1 cellular context compared by ENCODE assay signal in the genomic region with DNA sequence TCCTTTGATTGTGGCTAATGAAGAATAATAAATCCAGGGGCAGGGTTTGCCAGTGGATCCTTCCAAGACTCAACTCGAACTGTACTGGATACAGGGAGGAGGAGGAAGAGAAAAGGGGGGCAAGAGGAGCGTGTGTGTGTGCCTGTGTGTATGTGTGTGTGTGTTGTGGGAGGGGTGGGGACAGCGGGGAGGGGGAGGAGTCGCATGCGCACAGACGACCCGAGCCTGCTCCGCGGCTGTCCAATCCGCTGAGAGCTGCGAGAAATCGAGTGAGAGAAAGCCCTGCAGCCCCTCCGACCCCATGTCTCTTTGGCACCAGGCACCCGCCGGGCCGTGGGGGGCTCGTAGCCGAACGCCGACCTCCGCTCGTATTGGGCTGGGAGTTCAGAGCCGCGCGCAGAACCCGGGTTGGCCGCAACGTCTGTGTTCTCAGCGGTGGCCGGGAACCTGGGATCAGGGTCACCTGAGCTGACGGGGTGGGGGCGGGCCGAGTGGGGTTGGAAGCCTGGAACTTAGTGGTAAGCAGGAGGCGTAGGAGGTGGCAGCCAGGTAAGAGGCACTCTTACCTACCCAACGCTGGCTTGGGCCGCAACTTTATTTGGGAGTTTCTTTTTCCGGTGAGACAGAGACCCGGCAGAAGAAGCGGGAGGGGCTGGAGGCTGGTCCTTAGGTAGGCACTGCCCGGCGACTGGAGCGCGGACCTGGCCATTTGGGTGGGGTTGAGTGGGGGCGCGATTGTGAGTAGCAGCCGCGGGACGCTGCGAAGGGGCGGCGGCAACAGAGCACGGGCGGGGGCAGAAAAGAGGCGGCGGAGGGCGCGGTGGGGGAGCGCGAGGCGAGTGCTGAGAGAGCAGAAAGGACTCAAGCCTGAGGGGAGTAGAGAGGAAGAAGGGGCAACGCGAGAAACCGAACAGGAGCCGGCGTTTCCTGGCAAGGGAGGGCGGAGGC.
TF ChIP-seq lines count a peak whose summit lies in the region.

No MANE protein-coding gene starts in this region.

TF ChIP-seq in GM23338, 12 proteins besides CTCF, POLR2A, EP300 and RAD21 (continued from another document):
- TF ChIP-seq, protein P1, sequence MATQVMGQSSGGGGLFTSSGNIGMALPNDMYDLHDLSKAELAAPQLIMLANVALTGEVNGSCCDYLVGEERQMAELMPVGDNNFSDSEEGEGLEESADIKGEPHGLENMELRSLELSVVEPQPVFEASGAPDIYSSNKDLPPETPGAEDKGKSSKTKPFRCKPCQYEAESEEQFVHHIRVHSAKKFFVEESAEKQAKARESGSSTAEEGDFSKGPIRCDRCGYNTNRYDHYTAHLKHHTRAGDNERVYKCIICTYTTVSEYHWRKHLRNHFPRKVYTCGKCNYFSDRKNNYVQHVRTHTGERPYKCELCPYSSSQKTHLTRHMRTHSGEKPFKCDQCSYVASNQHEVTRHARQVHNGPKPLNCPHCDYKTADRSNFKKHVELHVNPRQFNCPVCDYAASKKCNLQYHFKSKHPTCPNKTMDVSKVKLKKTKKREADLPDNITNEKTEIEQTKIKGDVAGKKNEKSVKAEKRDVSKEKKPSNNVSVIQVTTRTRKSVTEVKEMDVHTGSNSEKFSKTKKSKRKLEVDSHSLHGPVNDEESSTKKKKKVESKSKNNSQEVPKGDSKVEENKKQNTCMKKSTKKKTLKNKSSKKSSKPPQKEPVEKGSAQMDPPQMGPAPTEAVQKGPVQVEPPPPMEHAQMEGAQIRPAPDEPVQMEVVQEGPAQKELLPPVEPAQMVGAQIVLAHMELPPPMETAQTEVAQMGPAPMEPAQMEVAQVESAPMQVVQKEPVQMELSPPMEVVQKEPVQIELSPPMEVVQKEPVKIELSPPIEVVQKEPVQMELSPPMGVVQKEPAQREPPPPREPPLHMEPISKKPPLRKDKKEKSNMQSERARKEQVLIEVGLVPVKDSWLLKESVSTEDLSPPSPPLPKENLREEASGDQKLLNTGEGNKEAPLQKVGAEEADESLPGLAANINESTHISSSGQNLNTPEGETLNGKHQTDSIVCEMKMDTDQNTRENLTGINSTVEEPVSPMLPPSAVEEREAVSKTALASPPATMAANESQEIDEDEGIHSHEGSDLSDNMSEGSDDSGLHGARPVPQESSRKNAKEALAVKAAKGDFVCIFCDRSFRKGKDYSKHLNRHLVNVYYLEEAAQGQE (IDR thresholded peaks at IDR 0.05; ENCODE audit: unreplicated experiment), result no peak
- TF ChIP-seq ZNF331 (CRISPR knock-in tag; IDR thresholded peaks at IDR 0.05; ENCODE audit: low read depth) (no peak), ETS1 (IDR thresholded peaks at IDR 0.05) (no peak), EZH2phosphoT487 (IDR thresholded peaks at IDR 0.05; ENCODE audit: unreplicated experiment) (peak; percentile 49)
